8 cellular contexts compared by ENCODE assay signal in genomic region chr20:5652626-5653573, GRCh38. TPM values are rescaled to one million over a fixed set of nuclear protein-coding genes. Genes with fewer than 3 reads are reported as not detected.
DNase-seq lines count a peak whose midpoint lies in the region; ATAC-seq and TF ChIP-seq lines count a peak whose summit lies in the region.

No MANE protein-coding gene starts in this region.

- in situ Hi-C loops in mammary epithelial cell (cut with MboI; ENCODE audit: low sequenced_read_pairs in 2 of 2): no loop called here

- H3K27ac ChIP-seq in mammary epithelial cell (ENCODE audit: insufficient read depth, low read depth, low read length) (peak overlapping the region; percentile 45), aorta (ENCODE audit: low read depth in 1 of 2, low read length in 2 of 2) (no peak overlapping the region)

- BruUV-seq in mammary epithelial cell (replicated peaks; lab: Mats Ljungman, UMichigan): TSS peak; percentile 37

- H3K4me3 ChIP-seq in mammary epithelial cell (replicated peaks in 1 of 3; ENCODE audit: insufficient read depth in 1 of 3, low read depth in 2 of 3, low read length in 3 of 3): no peak overlapping the region
- H3K4me3 ChIP-seq in skeletal muscle cell (ENCODE audit: low read depth, low read length): no peak overlapping the region
- H3K4me3 ChIP-seq in aorta (ENCODE audit: low read length in 2 of 2): no peak overlapping the region

- H4K20me1 ChIP-seq in mammary epithelial cell (ENCODE audit: insufficient read depth, low read length): no peaks in the 10 kb centered on the region

- H3K36me3 ChIP-seq in mammary epithelial cell (ENCODE audit: insufficient read depth, low read length): no peaks in the 10 kb centered on the region
- H3K36me3 ChIP-seq in aorta (ENCODE audit: control insufficient read depth in 1 of 2, insufficient read depth in 2 of 2, low read length in 1 of 2): no peaks in the 10 kb centered on the region

- H3K9me3 ChIP-seq in mammary epithelial cell (replicated peaks; ENCODE audit: insufficient read depth, low read length) (no peaks in the 10 kb centered on the region), aorta (ENCODE audit: control insufficient read depth, low read length) (peaks cover 2% of the 10 kb centered on the region)

- WGBS in mammary epithelial cell (ENCODE audit: low coverage, missing lambda C conversion rate): 88% methylated on average over 8 of the region's 8 CpGs
- WGBS in aorta, 2 donors: 86 to 88% methylated on average over 8 of the region's 8 CpGs

- TF ChIP-seq CTCF in mammary epithelial cell (conservative IDR thresholded peaks at IDR 0.05 in 1 of 2, IDR thresholded peaks at IDR 0.05 in 1 of 2; ENCODE audit: extremely low read depth in 1 of 2, insufficient read depth in 1 of 2, low read depth in 1 of 2, low read length in 2 of 2): no peak

- DNase-seq in EL (peak; percentile 73), MV-4-11 (lab: John Stamatoyannopoulos, UW) (peak; percentile 72), mammary epithelial cell (peak; percentile 67), skeletal muscle cell (ENCODE audit: low read depth) (peak; percentile 67), aorta (no peak), NCI-H2029 treated with DMSO at 0.1 percent for 48 hours (lab: John Stamatoyannopoulos, UW) (no peak), HuH-7.5 (ENCODE audit: low spot score) (no peak), NCI-H2029 (lab: John Stamatoyannopoulos, UW) (no peak)

- ATAC-seq in aorta (ENCODE audit: low FRiP score): no peak

- dilution Hi-C loops in mammary epithelial cell (cut with HindIII; ENCODE audit: low sequenced_read_pairs): no loop called here

- intact Hi-C loops in mammary epithelial cell (cut with micrococcal nuclease) (no loop called here), aorta (cut with DNase I) (no loop called here)

- no peak overlapping the region for H3K4me2 ChIP-seq in mammary epithelial cell (ENCODE audit: insufficient read depth, low read depth, low read length)

- H3K27me3 ChIP-seq in mammary epithelial cell (ENCODE audit: insufficient read depth, low read length) (no peaks in the 10 kb centered on the region), aorta (ENCODE audit: control insufficient read depth in 1 of 2, insufficient read depth in 2 of 2, low read length in 1 of 2) (no peaks in the 10 kb centered on the region)

- CTCF ChIA-PET in mammary epithelial cell (lab: Charles Lee; ENCODE audit: low non-redundant PET): no interaction called here

- H2AFZ ChIP-seq in mammary epithelial cell (ENCODE audit: low read depth, low read length): no peak overlapping the region

- no peaks in the 10 kb centered on the region for H3K79me2 ChIP-seq in mammary epithelial cell (ENCODE audit: insufficient read depth, low read length)

- no peak overlapping the region for H3K9ac ChIP-seq in mammary epithelial cell (ENCODE audit: insufficient read depth, low read length)

- peaks cover 40% of the 10 kb centered on the region for H3K4me1 ChIP-seq in mammary epithelial cell (ENCODE audit: insufficient read depth, low read length)
- no peaks in the 10 kb centered on the region for H3K4me1 ChIP-seq in aorta (ENCODE audit: control insufficient read depth in 1 of 2, insufficient read depth in 2 of 2, low read length in 2 of 2)

RNA-seq across cellular contexts. Expression of gene GPCPD1, which starts 42.1 kb away (rescaled TPM):
- 10 to 100 TPM; 17.3 to 34.4 TPM for total RNA-seq in mammary epithelial cell
- polyA plus RNA-seq in mammary epithelial cell: 6.4 TPM
- 56.2 TPM for polyA minus RNA-seq in mammary epithelial cell
- 10 to 100 TPM; 37.8 to 55.5 TPM for total RNA-seq in aorta
- 10 to 100 TPM in 1 of 2 donors, 1 to 10 TPM in 1; 5.9 to 16.4 TPM for polyA plus RNA-seq in aorta

Comparison
In these comparisons a context has a peak if more than half of its experiments do, and no peak if none do; other contexts are left out.
1. DNase-seq: peak in EL (single experiment), MV-4-11 (single experiment), mammary epithelial cell (single experiment) and skeletal muscle cell (single experiment); none in aorta (0 of 2), NCI-H2029 treated with DMSO at 0.1 percent for 48 hours (single experiment), HuH-7.5 (single experiment) and NCI-H2029 (single experiment).